21 cellular contexts compared by ENCODE assay signal in the genomic region with DNA sequence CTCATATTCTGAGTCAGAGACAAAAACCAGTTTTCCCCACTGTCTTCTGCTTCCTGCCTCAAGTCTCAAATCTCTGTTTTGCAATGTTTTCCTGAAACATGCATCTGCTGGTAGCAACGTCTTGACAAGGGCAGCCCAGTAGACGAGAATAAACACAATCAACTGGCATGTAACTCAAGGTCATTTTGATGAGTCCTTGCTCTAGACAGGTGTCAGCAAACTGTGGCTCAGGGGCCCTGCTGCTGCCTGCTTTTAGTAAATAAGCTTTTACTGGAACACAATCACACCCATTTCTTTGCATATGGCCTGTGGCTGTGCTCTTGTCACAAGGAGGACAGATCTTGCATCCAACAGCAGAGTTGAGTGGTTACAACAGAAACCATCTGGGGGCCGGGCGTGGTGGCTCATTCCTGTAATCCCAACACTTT. TPM values are rescaled to one million over a fixed set of nuclear protein-coding genes. Genes with fewer than 3 reads are reported as not detected.
A peak's percentile ranks its signal among the peaks of the same experiment; 100 is the strongest.
DNase-seq lines count a peak whose midpoint lies in the region; ATAC-seq and TF ChIP-seq lines count a peak whose summit lies in the region.
"Had no signal": no experiment of that assay in that cellular context is flagged by ENCODE, and none has a peak within 500 bp of the region (broad histone marks: within the 10 kb centered on the region; RNA-seq: fewer than 3 reads in every experiment).

No MANE protein-coding gene starts in this region.

- ATAC-seq in lung (ENCODE audit: insufficient read depth, low FRiP score) = peak; percentile 58
- no peak for ATAC-seq in GM18498 (IDR thresholded peaks at IDR 0.05; ENCODE audit: unreplicated experiment)
- ATAC-seq in HG03565 (IDR thresholded peaks at IDR 0.05; ENCODE audit: unreplicated experiment) = no peak
- ATAC-seq in activated naive CD8-positive, alpha-beta T cell treated with anti-CD3 and anti-CD28 coated beads, Interleukin-2, amount 50 U/mL, for 24 hours = no peak
- ATAC-seq: mucosa of descending colon; stimulated activated effector memory CD8-positive, alpha-beta T cell treated with anti-CD3 and anti-CD28 coated beads, Interleukin-12 subunit alpha, Interleukin-12 subunit beta, amount 100 ng/mL, for 72 hours had no signal

- POLR2A ChIA-PET in AG04450 (lab: Yijun Ruan, JAX) = no interaction called here

- H3K9me3 Mint-ChIP-seq in nephron progenitor cell = peaks cover 6% of the 10 kb centered on the region
- no peaks in the 10 kb centered on the region for H3K9me3 Mint-ChIP-seq in activated naive CD8-positive, alpha-beta T cell treated with anti-CD3 and anti-CD28 coated beads, Interleukin-2, amount 50 U/mL, for 24 hours
- H3K9me3 Mint-ChIP-seq: activated T-helper 2 cell treated with anti-CD3 and anti-CD28 coated beads, Interferon-gamma antibody, Interleukin-2, Interleukin-4, amounts not matched to agents 10 μg/mL and 5 μg/mL and 100 μg/mL, durations not matched to agents 14 hours and 24 hours and 36 hours; CD8-positive, alpha-beta memory T cell; stimulated activated effector memory CD8-positive, alpha-beta T cell treated with anti-CD3 and anti-CD28 coated beads, Interleukin-12 subunit alpha, Interleukin-12 subunit beta, amount 100 ng/mL, for 72 hours had no signal

- no peaks in the 10 kb centered on the region for H3K79me2 ChIP-seq in KMS-11 (ENCODE audit: insufficient read depth, low read depth)

- no peaks in the 10 kb centered on the region for H3K27me3 ChIP-seq in AG04450 (ENCODE audit: control insufficient read depth, insufficient read depth, low read length)
- H3K27me3 ChIP-seq in KMS-11 (ENCODE audit: insufficient read depth, low read depth) = no peaks in the 10 kb centered on the region
- no peaks in the 10 kb centered on the region for H3K27me3 ChIP-seq in esophagus muscularis mucosa
- H3K27me3 ChIP-seq in lung (ENCODE audit: control insufficient read depth, insufficient read depth) = no peaks in the 10 kb centered on the region
- H3K27me3 ChIP-seq: adrenal gland, SJCRH30, transverse colon had no signal

- H3K27me3 Mint-ChIP-seq in nephron progenitor cell (ENCODE audit: low read depth, poor library complexity) = peaks cover 21% of the 10 kb centered on the region
- H3K27me3 Mint-ChIP-seq in activated naive CD8-positive, alpha-beta T cell treated with anti-CD3 and anti-CD28 coated beads, Interleukin-2, amount 50 U/mL, for 24 hours = peaks cover 2% of the 10 kb centered on the region

- WGBS in esophagus muscularis mucosa = 47% methylated on average over 4 of the region's 4 CpGs
- WGBS in lung, 2 donors = 56 to 58% methylated on average over 4 of the region's 4 CpGs

- H3K36me3 Mint-ChIP-seq in nephron progenitor cell (ENCODE audit: low read depth) = no peaks in the 10 kb centered on the region
- H3K36me3 Mint-ChIP-seq in activated naive CD8-positive, alpha-beta T cell treated with anti-CD3 and anti-CD28 coated beads, Interleukin-2, amount 50 U/mL, for 24 hours (ENCODE audit: low read depth) = no peaks in the 10 kb centered on the region
- H3K36me3 Mint-ChIP-seq: stimulated activated effector memory CD8-positive, alpha-beta T cell treated with anti-CD3 and anti-CD28 coated beads, Interleukin-12 subunit alpha, Interleukin-12 subunit beta, amount 100 ng/mL, for 72 hours had no signal

- no peak overlapping the region for H3K4me3 Mint-ChIP-seq in nephron progenitor cell
- H3K4me3 Mint-ChIP-seq in activated naive CD8-positive, alpha-beta T cell treated with anti-CD3 and anti-CD28 coated beads, Interleukin-2, amount 50 U/mL, for 24 hours = no peak overlapping the region
- H3K4me3 Mint-ChIP-seq: CD8-positive, alpha-beta memory T cell; stimulated activated effector memory CD8-positive, alpha-beta T cell treated with anti-CD3 and anti-CD28 coated beads, Interleukin-12 subunit alpha, Interleukin-12 subunit beta, amount 100 ng/mL, for 72 hours had no signal

- TF ChIP-seq CTCF in AG04450 (IDR thresholded peaks at IDR 0.05; ENCODE audit: low read depth, low read length) (no peak), KMS-11 (conservative IDR thresholded peaks at IDR 0.05; ENCODE audit: low read depth, low read length) (no peak), esophagus muscularis mucosa (IDR thresholded peaks at IDR 0.05) (no peak), lung (IDR thresholded peaks at IDR 0.05; ENCODE audit: control extremely low read depth, extremely low read depth) (no peak), nephron progenitor cell (IDR thresholded peaks at IDR 0.05) (no peak)

- H3K9me3 ChIP-seq in AG04450 (ENCODE audit: control insufficient read depth, insufficient read depth, low read length) = peaks cover 6% of the 10 kb centered on the region
- no peaks in the 10 kb centered on the region for H3K9me3 ChIP-seq in esophagus muscularis mucosa
- H3K9me3 ChIP-seq in lung (ENCODE audit: control insufficient read depth in 2 of 2, insufficient read depth in 1 of 2, low read length in 1 of 2) = peaks cover 0 to 2% of the 10 kb centered on the region in 2 donors
- H3K9me3 ChIP-seq: adrenal gland, mucosa of descending colon, SJCRH30, transverse colon had no signal

- no peak for TF ChIP-seq EP300 in esophagus muscularis mucosa (IDR thresholded peaks at IDR 0.05)

- no peaks in the 10 kb centered on the region for H3K36me3 ChIP-seq in KMS-11 (ENCODE audit: insufficient read depth)
- H3K36me3 ChIP-seq in esophagus muscularis mucosa = no peaks in the 10 kb centered on the region
- H3K36me3 ChIP-seq in lung (ENCODE audit: control insufficient read depth in 2 of 2, insufficient read depth in 2 of 2, low read length in 2 of 2) = no peaks in the 10 kb centered on the region
- H3K36me3 ChIP-seq: adrenal gland, SJCRH30, transverse colon had no signal

- TF ChIP-seq POLR2A in esophagus muscularis mucosa (IDR thresholded peaks at IDR 0.05; ENCODE audit: low read depth) = no peak

- peak overlapping the region; percentile 21 for H3K27ac ChIP-seq in AG04450 (ENCODE audit: low read depth, low read length)
- H3K27ac ChIP-seq in KMS-11 = no peak overlapping the region; the same call in 1 of the 2 replicates
- peak overlapping the region; percentile 7 to 42 (median 34) for H3K27ac ChIP-seq in esophagus muscularis mucosa (replicated peaks in 1 of 4)
- peak overlapping the region in 1 of 2 donors; percentile 26 for H3K27ac ChIP-seq in lung (ENCODE audit: low read depth in 1 of 2, low read length in 1 of 2)
- H3K27ac ChIP-seq: adrenal gland had no signal

- H4K20me1 ChIP-seq in KMS-11 (ENCODE audit: insufficient read depth) = no peaks in the 10 kb centered on the region

- CTCF ChIA-PET in AG04450 (lab: Charles Lee) = interaction anchor here (0.9 kb wide), 1 partner anchor 80 kb away, joined by 3 read pairs; no protein-coding TSS in a partner anchor

- peaks cover 5% of the 10 kb centered on the region for H3K4me1 Mint-ChIP-seq in nephron progenitor cell
- H3K4me1 Mint-ChIP-seq in activated naive CD8-positive, alpha-beta T cell treated with anti-CD3 and anti-CD28 coated beads, Interleukin-2, amount 50 U/mL, for 24 hours = no peaks in the 10 kb centered on the region
- H3K4me1 Mint-ChIP-seq: CD8-positive, alpha-beta memory T cell; stimulated activated effector memory CD8-positive, alpha-beta T cell treated with anti-CD3 and anti-CD28 coated beads, Interleukin-12 subunit alpha, Interleukin-12 subunit beta, amount 100 ng/mL, for 72 hours had no signal

- H3K27ac Mint-ChIP-seq in nephron progenitor cell = no peak overlapping the region
- H3K27ac Mint-ChIP-seq in activated naive CD8-positive, alpha-beta T cell treated with anti-CD3 and anti-CD28 coated beads, Interleukin-2, amount 50 U/mL, for 24 hours = no peak overlapping the region
- H3K27ac Mint-ChIP-seq: activated T-helper 2 cell treated with anti-CD3 and anti-CD28 coated beads, Interferon-gamma antibody, Interleukin-2, Interleukin-4, amounts not matched to agents 10 μg/mL and 5 μg/mL and 100 μg/mL, durations not matched to agents 14 hours and 24 hours and 36 hours; CD8-positive, alpha-beta memory T cell; stimulated activated effector memory CD8-positive, alpha-beta T cell treated with anti-CD3 and anti-CD28 coated beads, Interleukin-12 subunit alpha, Interleukin-12 subunit beta, amount 100 ng/mL, for 72 hours had no signal

- H3K9ac ChIP-seq in KMS-11 = no peak overlapping the region

- no peak overlapping the region for H3K4me2 ChIP-seq in KMS-11

- DNase-seq in AG04450 (ENCODE audit: low read depth, low spot score) = no peak
- DNase-seq in esophagus muscularis mucosa (ENCODE audit: extremely low spot score) = no peak
- no peak for DNase-seq in lung (ENCODE audit: low spot score)
- no peak for DNase-seq in nephron progenitor cell
- DNase-seq in activated naive CD8-positive, alpha-beta T cell treated with anti-CD3 and anti-CD28 coated beads, Interleukin-2, amount 50 U/mL, for 24 hours = no peak
- DNase-seq: adrenal gland; CD8-positive, alpha-beta memory T cell; central memory CD4-positive, alpha-beta T cell; DND-41; mucosa of descending colon; NCI-H187 treated with DMSO at 0.1 percent for 48 hours; SJCRH30; stimulated activated CD4-positive, alpha-beta T cell treated with anti-CD3 and anti-CD28 coated beads, Interleukin-15, amount 100 ng/mL, for 24 hours; transverse colon had no signal

- H2AFZ ChIP-seq in KMS-11 (ENCODE audit: low read depth) = 0 out of 2 replicates have a peak overlapping the region, but pooled peaks have one; percentile 19

- no peak overlapping the region for H3K4me3 ChIP-seq in AG04450 (ENCODE audit: low read depth, low read length)
- no peak overlapping the region for H3K4me3 ChIP-seq in KMS-11 (IDR thresholded peaks at IDR 0.05; ENCODE audit: insufficient read depth, low read depth, low read length)
- no peak overlapping the region for H3K4me3 ChIP-seq in esophagus muscularis mucosa
- H3K4me3 ChIP-seq in lung = no peak overlapping the region
- H3K4me3 ChIP-seq: adrenal gland, mucosa of descending colon, SJCRH30, transverse colon had no signal

- intact Hi-C loops in esophagus muscularis mucosa (cut with DNase I) = loop anchor here (5.0 kb wide), 1 partner anchor 65 kb away; no protein-coding TSS in a partner anchor

- peaks cover 20% of the 10 kb centered on the region for H3K4me1 ChIP-seq in KMS-11 (ENCODE audit: low read depth, poor library complexity, severe bottlenecking)
- H3K4me1 ChIP-seq in esophagus muscularis mucosa = peaks cover 11 to 58% (median 48%) of the 10 kb centered on the region in 4 donors
- no peaks in the 10 kb centered on the region for H3K4me1 ChIP-seq in lung (ENCODE audit: control insufficient read depth in 2 of 2, insufficient read depth in 2 of 2, low read length in 2 of 2)
- H3K4me1 ChIP-seq: adrenal gland had no signal

RNA-seq across cellular contexts. Expression of a gene that starts 59.8 kb away (rescaled TPM):
- polyA plus RNA-seq in AG04450 (2011; rRNA removed) (0.11 and 0.37 TPM in 2 replicates), lung (1 to 10 TPM in 1 of 2 donors, under 1 TPM in 1; 0.88 to 1.9 TPM)
- polyA minus RNA-seq in AG04450 (2011; rRNA and poly(A)+ RNA removed) = 0.05 and 0.13 TPM in 2 replicates
- total RNA-seq in esophagus muscularis mucosa (10 to 100 TPM; 24.9 to 68.1 (median 39.0) TPM), lung (10 to 100 TPM; 10.9 to 68.5 TPM)
- total RNA-seq: activated T-helper 2 cell treated with anti-CD3 and anti-CD28 coated beads, Interferon-gamma antibody, Interleukin-2, Interleukin-4, amounts not matched to agents 10 μg/mL and 5 μg/mL and 100 μg/mL, durations not matched to agents 14 hours and 24 hours and 36 hours; CD8-positive, alpha-beta memory T cell; pulmonary artery endothelial cell; T-helper 2 cell treated with Interferon-gamma antibody and Interleukin-4, amounts not matched to agents 100 ng/mL and 5 ng/mL, for 36 hours had no signal
- polyA plus RNA-seq: CD8-positive, alpha-beta memory T cell had no signal
